ENCODE assay signal across 1 cellular context in the genomic region with DNA sequence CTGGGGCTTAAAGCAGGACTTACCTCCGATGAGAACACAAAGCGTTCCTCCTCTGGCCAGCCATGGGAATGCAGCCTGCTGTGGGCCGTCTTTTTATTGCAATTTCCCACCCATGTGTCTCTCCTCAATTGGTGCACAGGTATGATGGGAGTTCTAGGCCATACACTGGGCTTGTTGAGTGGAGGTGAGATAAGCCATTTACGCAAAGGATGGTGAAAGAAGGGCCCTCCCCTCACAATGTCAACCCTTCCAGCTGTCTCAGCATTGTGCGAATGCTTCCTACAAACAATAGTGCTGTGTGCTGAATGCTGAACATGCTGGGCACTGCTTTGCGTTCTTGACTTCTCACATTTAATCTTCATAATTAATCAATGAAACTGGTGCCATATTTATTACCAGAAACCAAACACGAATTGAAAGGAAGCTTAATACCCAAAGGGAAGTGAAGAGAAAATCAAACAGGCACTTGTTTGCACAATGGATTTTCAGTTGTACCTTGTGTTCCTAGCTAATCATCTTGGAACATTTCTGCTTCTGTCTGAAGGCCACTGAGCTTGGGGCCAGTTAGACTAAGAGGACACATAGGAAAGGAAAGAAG.
TF ChIP-seq lines count a peak whose summit lies in the region.

A gene (minus strand): TSS at position 70 of the 598 bp plus-strand sequence. CDS start 1,082 bp downstream, outside the sequence.

TF ChIP-seq in HepG2, 621 proteins besides CTCF, POLR2A, EP300 and RAD21 (continues in another document):
- TF ChIP-seq NONO (IDR thresholded peaks at IDR 0.05) (no peak), NONO (CRISPR knock-in tag; conservative IDR thresholded peaks at IDR 0.05) (peak; percentile 72), GATAD2A (CRISPR knock-in tag; IDR thresholded peaks at IDR 0.05) (peak; percentile 75; the same call in 1 of the 2 replicates), ZNF230 (CRISPR knock-in tag; IDR thresholded peaks at IDR 0.05) (0 out of 2 replicates have a peak, but pooled peaks have one; percentile 49), ZMYM3 (CRISPR knock-in tag; IDR thresholded peaks at IDR 0.05) (peak; percentile 21; the same call in 1 of the 2 replicates), SALL1 (CRISPR knock-in tag; IDR thresholded peaks at IDR 0.05) (peak; percentile 84), KDM5A (IDR thresholded peaks at IDR 0.05; ENCODE audit: borderline replicate concordance, low read length) (no peak), ZNF350 (CRISPR knock-in tag; IDR thresholded peaks at IDR 0.05; ENCODE audit: borderline replicate concordance, low read depth) (no peak), ZNF788 (CRISPR knock-in tag; IDR thresholded peaks at IDR 0.05; ENCODE audit: borderline replicate concordance) (peak; percentile 31; the same call in 1 of the 2 replicates), ZNF383 (CRISPR knock-in tag; IDR thresholded peaks at IDR 0.05; ENCODE audit: borderline replicate concordance) (peak; percentile 86; the same call in 1 of the 2 replicates), ZNF329 (CRISPR knock-in tag; IDR thresholded peaks at IDR 0.05; ENCODE audit: low read depth) (no peak), CHD2 (IDR thresholded peaks at IDR 0.05; ENCODE audit: low read depth, low read length) (no peak), ELF3 (CRISPR knock-in tag; IDR thresholded peaks at IDR 0.05) (peak; percentile 37; the same call in 1 of the 2 replicates), TARDBP (CRISPR knock-in tag; IDR thresholded peaks at IDR 0.05) (peak; percentile 61; the same call in 1 of the 2 replicates), PLRG1 (conservative IDR thresholded peaks at IDR 0.05) (no peak), ZNF138 (CRISPR knock-in tag; IDR thresholded peaks at IDR 0.05; ENCODE audit: low read depth) (0 out of 2 replicates have a peak, but pooled peaks have one; percentile 48), ZNF292 (CRISPR knock-in tag; IDR thresholded peaks at IDR 0.05; ENCODE audit: borderline replicate concordance, low read depth) (peak; percentile 54; the same call in 1 of the 2 replicates), ZNF180 (CRISPR knock-in tag; IDR thresholded peaks at IDR 0.05; ENCODE audit: borderline replicate concordance, low read depth) (no peak), PHF8 (CRISPR knock-in tag; IDR thresholded peaks at IDR 0.05) (peak; percentile 24; the same call in 1 of the 2 replicates), TCF7 (IDR thresholded peaks at IDR 0.05; ENCODE audit: low read depth) (peak; percentile 65), JUNB (CRISPR knock-in tag; IDR thresholded peaks at IDR 0.05; ENCODE audit: borderline replicate concordance) (0 out of 2 replicates have a peak, but pooled peaks have one; percentile 41), ONECUT2 (CRISPR knock-in tag; IDR thresholded peaks at IDR 0.05) (peak; percentile 80), ZNF678 (CRISPR knock-in tag; IDR thresholded peaks at IDR 0.05) (peak; percentile 20; the same call in 1 of the 2 replicates)
- TF ChIP-seq, protein P1, sequence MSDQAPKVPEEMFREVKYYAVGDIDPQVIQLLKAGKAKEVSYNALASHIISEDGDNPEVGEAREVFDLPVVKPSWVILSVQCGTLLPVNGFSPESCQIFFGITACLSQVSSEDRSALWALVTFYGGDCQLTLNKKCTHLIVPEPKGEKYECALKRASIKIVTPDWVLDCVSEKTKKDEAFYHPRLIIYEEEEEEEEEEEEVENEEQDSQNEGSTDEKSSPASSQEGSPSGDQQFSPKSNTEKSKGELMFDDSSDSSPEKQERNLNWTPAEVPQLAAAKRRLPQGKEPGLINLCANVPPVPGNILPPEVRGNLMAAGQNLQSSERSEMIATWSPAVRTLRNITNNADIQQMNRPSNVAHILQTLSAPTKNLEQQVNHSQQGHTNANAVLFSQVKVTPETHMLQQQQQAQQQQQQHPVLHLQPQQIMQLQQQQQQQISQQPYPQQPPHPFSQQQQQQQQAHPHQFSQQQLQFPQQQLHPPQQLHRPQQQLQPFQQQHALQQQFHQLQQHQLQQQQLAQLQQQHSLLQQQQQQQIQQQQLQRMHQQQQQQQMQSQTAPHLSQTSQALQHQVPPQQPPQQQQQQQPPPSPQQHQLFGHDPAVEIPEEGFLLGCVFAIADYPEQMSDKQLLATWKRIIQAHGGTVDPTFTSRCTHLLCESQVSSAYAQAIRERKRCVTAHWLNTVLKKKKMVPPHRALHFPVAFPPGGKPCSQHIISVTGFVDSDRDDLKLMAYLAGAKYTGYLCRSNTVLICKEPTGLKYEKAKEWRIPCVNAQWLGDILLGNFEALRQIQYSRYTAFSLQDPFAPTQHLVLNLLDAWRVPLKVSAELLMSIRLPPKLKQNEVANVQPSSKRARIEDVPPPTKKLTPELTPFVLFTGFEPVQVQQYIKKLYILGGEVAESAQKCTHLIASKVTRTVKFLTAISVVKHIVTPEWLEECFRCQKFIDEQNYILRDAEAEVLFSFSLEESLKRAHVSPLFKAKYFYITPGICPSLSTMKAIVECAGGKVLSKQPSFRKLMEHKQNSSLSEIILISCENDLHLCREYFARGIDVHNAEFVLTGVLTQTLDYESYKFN (CRISPR knock-in tag; conservative IDR thresholded peaks at IDR 0.05), result peak; percentile 88
- TF ChIP-seq, protein P2, sequence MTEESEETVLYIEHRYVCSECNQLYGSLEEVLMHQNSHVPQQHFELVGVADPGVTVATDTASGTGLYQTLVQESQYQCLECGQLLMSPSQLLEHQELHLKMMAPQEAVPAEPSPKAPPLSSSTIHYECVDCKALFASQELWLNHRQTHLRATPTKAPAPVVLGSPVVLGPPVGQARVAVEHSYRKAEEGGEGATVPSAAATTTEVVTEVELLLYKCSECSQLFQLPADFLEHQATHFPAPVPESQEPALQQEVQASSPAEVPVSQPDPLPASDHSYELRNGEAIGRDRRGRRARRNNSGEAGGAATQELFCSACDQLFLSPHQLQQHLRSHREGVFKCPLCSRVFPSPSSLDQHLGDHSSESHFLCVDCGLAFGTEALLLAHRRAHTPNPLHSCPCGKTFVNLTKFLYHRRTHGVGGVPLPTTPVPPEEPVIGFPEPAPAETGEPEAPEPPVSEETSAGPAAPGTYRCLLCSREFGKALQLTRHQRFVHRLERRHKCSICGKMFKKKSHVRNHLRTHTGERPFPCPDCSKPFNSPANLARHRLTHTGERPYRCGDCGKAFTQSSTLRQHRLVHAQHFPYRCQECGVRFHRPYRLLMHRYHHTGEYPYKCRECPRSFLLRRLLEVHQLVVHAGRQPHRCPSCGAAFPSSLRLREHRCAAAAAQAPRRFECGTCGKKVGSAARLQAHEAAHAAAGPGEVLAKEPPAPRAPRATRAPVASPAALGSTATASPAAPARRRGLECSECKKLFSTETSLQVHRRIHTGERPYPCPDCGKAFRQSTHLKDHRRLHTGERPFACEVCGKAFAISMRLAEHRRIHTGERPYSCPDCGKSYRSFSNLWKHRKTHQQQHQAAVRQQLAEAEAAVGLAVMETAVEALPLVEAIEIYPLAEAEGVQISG (CRISPR knock-in tag; IDR thresholded peaks at IDR 0.05), result 0 out of 2 replicates have a peak, but pooled peaks have one; percentile 34
- TF ChIP-seq, protein P3, sequence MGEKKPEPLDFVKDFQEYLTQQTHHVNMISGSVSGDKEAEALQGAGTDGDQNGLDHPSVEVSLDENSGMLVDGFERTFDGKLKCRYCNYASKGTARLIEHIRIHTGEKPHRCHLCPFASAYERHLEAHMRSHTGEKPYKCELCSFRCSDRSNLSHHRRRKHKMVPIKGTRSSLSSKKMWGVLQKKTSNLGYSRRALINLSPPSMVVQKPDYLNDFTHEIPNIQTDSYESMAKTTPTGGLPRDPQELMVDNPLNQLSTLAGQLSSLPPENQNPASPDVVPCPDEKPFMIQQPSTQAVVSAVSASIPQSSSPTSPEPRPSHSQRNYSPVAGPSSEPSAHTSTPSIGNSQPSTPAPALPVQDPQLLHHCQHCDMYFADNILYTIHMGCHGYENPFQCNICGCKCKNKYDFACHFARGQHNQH (CRISPR knock-in tag; IDR thresholded peaks at IDR 0.05), result no peak
- TF ChIP-seq, protein P4, sequence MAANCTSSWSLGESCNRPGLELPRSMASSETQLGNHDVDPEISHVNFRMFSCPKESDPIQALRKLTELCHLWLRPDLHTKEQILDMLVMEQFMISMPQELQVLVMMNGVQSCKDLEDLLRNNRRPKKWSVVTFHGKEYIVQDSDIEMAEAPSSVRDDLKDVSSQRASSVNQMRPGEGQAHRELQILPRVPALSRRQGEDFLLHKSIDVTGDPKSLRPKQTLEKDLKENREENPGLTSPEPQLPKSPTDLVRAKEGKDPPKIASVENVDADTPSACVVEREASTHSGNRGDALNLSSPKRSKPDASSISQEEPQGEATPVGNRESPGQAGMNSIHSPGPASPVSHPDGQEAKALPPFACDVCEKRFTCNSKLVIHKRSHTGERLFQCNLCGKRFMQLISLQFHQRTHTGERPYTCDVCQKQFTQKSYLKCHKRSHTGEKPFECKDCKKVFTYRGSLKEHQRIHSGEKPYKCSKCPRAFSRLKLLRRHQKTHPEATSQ (CRISPR knock-in tag; IDR thresholded peaks at IDR 0.05; ENCODE audit: borderline replicate concordance), result 0 out of 2 replicates have a peak, but pooled peaks have one; percentile 20
- TF ChIP-seq, protein P5, sequence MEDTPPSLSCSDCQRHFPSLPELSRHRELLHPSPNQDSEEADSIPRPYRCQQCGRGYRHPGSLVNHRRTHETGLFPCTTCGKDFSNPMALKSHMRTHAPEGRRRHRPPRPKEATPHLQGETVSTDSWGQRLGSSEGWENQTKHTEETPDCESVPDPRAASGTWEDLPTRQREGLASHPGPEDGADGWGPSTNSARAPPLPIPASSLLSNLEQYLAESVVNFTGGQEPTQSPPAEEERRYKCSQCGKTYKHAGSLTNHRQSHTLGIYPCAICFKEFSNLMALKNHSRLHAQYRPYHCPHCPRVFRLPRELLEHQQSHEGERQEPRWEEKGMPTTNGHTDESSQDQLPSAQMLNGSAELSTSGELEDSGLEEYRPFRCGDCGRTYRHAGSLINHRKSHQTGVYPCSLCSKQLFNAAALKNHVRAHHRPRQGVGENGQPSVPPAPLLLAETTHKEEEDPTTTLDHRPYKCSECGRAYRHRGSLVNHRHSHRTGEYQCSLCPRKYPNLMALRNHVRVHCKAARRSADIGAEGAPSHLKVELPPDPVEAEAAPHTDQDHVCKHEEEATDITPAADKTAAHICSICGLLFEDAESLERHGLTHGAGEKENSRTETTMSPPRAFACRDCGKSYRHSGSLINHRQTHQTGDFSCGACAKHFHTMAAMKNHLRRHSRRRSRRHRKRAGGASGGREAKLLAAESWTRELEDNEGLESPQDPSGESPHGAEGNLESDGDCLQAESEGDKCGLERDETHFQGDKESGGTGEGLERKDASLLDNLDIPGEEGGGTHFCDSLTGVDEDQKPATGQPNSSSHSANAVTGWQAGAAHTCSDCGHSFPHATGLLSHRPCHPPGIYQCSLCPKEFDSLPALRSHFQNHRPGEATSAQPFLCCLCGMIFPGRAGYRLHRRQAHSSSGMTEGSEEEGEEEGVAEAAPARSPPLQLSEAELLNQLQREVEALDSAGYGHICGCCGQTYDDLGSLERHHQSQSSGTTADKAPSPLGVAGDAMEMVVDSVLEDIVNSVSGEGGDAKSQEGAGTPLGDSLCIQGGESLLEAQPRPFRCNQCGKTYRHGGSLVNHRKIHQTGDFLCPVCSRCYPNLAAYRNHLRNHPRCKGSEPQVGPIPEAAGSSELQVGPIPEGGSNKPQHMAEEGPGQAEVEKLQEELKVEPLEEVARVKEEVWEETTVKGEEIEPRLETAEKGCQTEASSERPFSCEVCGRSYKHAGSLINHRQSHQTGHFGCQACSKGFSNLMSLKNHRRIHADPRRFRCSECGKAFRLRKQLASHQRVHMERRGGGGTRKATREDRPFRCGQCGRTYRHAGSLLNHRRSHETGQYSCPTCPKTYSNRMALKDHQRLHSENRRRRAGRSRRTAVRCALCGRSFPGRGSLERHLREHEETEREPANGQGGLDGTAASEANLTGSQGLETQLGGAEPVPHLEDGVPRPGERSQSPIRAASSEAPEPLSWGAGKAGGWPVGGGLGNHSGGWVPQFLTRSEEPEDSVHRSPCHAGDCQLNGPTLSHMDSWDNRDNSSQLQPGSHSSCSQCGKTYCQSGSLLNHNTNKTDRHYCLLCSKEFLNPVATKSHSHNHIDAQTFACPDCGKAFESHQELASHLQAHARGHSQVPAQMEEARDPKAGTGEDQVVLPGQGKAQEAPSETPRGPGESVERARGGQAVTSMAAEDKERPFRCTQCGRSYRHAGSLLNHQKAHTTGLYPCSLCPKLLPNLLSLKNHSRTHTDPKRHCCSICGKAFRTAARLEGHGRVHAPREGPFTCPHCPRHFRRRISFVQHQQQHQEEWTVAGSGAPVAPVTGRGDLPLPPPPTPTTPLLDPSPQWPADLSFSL (CRISPR knock-in tag; IDR thresholded peaks at IDR 0.05), result peak; percentile 5; the same call in 1 of the 2 replicates
- TF ChIP-seq, protein P6, sequence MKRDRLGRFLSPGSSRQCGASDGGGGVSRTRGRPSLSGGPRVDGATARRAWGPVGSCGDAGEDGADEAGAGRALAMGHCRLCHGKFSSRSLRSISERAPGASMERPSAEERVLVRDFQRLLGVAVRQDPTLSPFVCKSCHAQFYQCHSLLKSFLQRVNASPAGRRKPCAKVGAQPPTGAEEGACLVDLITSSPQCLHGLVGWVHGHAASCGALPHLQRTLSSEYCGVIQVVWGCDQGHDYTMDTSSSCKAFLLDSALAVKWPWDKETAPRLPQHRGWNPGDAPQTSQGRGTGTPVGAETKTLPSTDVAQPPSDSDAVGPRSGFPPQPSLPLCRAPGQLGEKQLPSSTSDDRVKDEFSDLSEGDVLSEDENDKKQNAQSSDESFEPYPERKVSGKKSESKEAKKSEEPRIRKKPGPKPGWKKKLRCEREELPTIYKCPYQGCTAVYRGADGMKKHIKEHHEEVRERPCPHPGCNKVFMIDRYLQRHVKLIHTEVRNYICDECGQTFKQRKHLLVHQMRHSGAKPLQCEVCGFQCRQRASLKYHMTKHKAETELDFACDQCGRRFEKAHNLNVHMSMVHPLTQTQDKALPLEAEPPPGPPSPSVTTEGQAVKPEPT (CRISPR knock-in tag; IDR thresholded peaks at IDR 0.05; ENCODE audit: low read depth), result no peak
- TF ChIP-seq, protein P7, sequence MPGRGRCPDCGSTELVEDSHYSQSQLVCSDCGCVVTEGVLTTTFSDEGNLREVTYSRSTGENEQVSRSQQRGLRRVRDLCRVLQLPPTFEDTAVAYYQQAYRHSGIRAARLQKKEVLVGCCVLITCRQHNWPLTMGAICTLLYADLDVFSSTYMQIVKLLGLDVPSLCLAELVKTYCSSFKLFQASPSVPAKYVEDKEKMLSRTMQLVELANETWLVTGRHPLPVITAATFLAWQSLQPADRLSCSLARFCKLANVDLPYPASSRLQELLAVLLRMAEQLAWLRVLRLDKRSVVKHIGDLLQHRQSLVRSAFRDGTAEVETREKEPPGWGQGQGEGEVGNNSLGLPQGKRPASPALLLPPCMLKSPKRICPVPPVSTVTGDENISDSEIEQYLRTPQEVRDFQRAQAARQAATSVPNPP (CRISPR knock-in tag; IDR thresholded peaks at IDR 0.05), result 0 out of 2 replicates have a peak, but pooled peaks have one; percentile 58
- TF ChIP-seq, protein P8, sequence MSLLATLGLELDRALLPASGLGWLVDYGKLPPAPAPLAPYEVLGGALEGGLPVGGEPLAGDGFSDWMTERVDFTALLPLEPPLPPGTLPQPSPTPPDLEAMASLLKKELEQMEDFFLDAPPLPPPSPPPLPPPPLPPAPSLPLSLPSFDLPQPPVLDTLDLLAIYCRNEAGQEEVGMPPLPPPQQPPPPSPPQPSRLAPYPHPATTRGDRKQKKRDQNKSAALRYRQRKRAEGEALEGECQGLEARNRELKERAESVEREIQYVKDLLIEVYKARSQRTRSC (CRISPR knock-in tag; IDR thresholded peaks at IDR 0.05; ENCODE audit: low read depth), result no peak
- TF ChIP-seq, protein P9, sequence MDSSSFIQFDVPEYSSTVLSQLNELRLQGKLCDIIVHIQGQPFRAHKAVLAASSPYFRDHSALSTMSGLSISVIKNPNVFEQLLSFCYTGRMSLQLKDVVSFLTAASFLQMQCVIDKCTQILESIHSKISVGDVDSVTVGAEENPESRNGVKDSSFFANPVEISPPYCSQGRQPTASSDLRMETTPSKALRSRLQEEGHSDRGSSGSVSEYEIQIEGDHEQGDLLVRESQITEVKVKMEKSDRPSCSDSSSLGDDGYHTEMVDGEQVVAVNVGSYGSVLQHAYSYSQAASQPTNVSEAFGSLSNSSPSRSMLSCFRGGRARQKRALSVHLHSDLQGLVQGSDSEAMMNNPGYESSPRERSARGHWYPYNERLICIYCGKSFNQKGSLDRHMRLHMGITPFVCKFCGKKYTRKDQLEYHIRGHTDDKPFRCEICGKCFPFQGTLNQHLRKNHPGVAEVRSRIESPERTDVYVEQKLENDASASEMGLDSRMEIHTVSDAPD (CRISPR knock-in tag; IDR thresholded peaks at IDR 0.05), result peak; percentile 73
